In the genomic region with DNA sequence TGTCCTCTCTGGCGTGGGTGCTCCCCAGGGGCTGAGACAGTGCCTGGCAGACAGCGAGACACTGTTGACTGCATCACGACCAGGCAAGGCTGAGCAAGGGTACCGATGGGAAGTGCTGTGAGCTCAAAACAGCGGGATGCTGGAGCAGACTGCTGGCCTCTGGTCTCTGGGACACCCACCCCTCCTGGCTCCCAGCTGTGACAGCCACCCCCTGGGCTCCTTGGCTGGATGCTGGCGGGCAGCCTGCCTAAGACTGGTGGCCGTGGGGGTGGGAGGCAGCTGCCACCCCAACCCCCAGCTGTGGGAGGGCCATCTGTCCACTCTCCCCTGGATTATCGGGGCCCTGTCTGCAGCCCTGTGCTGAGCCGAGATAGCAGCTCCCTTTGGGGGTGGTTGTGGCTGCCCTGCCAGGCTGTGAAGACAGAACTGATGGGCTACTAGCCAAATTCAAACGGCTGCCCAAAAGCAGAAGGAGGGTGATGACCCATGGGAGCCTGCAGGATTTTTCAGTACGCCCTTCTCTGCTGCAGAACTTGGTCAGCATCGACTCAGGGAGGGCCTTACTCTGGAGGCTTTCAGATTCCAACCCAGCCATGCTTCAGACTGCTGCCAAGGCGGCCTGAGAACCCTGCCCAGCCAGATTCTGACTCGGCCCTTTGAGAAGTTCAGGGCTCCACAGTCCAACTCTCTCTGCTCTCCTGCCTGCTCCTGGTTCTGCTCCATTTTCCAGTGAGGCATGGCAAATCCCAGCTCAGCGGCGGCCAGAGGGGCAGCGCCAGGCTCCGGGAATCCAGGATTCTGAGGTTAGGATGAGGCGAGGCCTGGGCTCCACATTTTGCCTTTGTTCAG, we compare ENCODE assay signal across 11 cellular contexts.
DNase-seq lines count a peak whose midpoint lies in the region; ATAC-seq, FAIRE-seq and TF ChIP-seq lines count a peak whose summit lies in the region.
"Had no signal": no experiment of that assay in that cellular context is flagged by ENCODE, and none has a peak within 500 bp of the region (broad histone marks: within the 10 kb centered on the region; RNA-seq: fewer than 3 reads in every experiment).

No MANE protein-coding gene starts in this region.

- CTCF ChIA-PET in K562 (lab: Yijun Ruan, JAX; ENCODE audit: low intra/inter-chr PET ratio) = no interaction called here

- in situ Hi-C loops in K562 (cut with MboI) = no loop called here
- in situ Hi-C loops in GM13977 (cut with MboI; ENCODE audit: low pct_unique_long_range_greater_than_20kb, low sequenced_read_pairs, unreplicated experiment) = no loop called here

- no peak overlapping the region for H4K8ac ChIP-seq in mesendoderm (ENCODE audit: low read depth, low read length)

- H3K9me3 ChIP-seq in K562 (replicated peaks; ENCODE audit: control insufficient read depth, insufficient read depth, low read depth, low read length) = no peaks in the 10 kb centered on the region
- no peaks in the 10 kb centered on the region for H3K9me3 ChIP-seq in spleen

- intact Hi-C loops in K562 (cut with micrococcal nuclease) (loop anchor here (5.0 kb wide), 1 partner anchor 49 kb away; no protein-coding TSS in a partner anchor), spleen (cut with DNase I; ENCODE audit: low total_unique reads) (no loop called here)

- TF ChIP-seq CTCF in K562 (IDR thresholded peaks at IDR 0.05 in 2 of 3, conservative IDR thresholded peaks at IDR 0.05 in 1 of 3; ENCODE audit: insufficient read depth in 2 of 3, low read depth in 1 of 3, low read length in 3 of 3) (no peak), spleen (IDR thresholded peaks at IDR 0.05 in 8 of 11, conservative IDR thresholded peaks at IDR 0.05 in 3 of 11) (no peak), GM13977 (IDR thresholded peaks at IDR 0.05; ENCODE audit: extremely low read depth, insufficient read depth, missing control alignments) (no peak)

- H3K9ac ChIP-seq in K562 (ENCODE audit: insufficient read depth in 1 of 2, low read depth in 2 of 2, low read length in 2 of 2) = peak overlapping the region; percentile 34 to 87
- no peak overlapping the region for H3K9ac ChIP-seq in mesendoderm (ENCODE audit: low read length)

- H3K4ac ChIP-seq in mesendoderm (ENCODE audit: low read depth, low read length) = no peak overlapping the region

- ATAC-seq in K562 (peak; percentile 77), HG02840 (IDR thresholded peaks at IDR 0.05; ENCODE audit: low FRiP score, unreplicated experiment) (no peak)

- no peak overlapping the region for H4K5ac ChIP-seq in mesendoderm (ENCODE audit: low read length)

- no peak overlapping the region for H2AK5ac ChIP-seq in mesendoderm (ENCODE audit: low read length)

- H2AFZ ChIP-seq in K562 (ENCODE audit: low read depth, low read length) = no peak overlapping the region

- H3K79me2 ChIP-seq in K562 (ENCODE audit: control insufficient read depth, insufficient read depth, low read length) (peaks cover 5% of the 10 kb centered on the region; the same call in 2 of the 3 replicates), mesendoderm (ENCODE audit: control insufficient read depth, insufficient read depth, low read length) (no peaks in the 10 kb centered on the region)

- H3K9me1 ChIP-seq in K562 (ENCODE audit: control insufficient read depth, insufficient read depth, low read length) = peaks cover 4% of the 10 kb centered on the region

- POLR2A ChIA-PET in K562 (lab: Yijun Ruan, JAX) = interaction anchor here (0.7 to 1.0 kb wide), 2 partner anchors 13 to 36 kb away, joined by 3 read pairs; no protein-coding TSS in a partner anchor

- peak; percentile 80 for DNase-seq in EH (ENCODE audit: low read depth)
- peak; percentile 75 to 90 (median 84) for DNase-seq in K562 (ENCODE audit: extremely low read depth in 1 of 4, low spot score in 3 of 4)
- peak in 39 of 51 donors; percentile 15 to 74 (median 40) for DNase-seq in hypothalamus (lab: John Stamatoyannopoulos, UW)
- no peak for DNase-seq in spleen
- DNase-seq in GM13977 (ENCODE audit: low spot score) = no peak
- DNase-seq in mesendoderm = no peak
- no peak for DNase-seq in SIG-M5 (lab: John Stamatoyannopoulos, UW)
- DNase-seq: GDM1, NCI-H526 had no signal

- H3K79me1 ChIP-seq in mesendoderm (ENCODE audit: low read length) = no peaks in the 10 kb centered on the region

- no peak overlapping the region for H2BK15ac ChIP-seq in mesendoderm (replicated peaks; ENCODE audit: low read depth)

- H2BK5ac ChIP-seq in mesendoderm (ENCODE audit: low read length) = no peak overlapping the region

- H3K27me3 ChIP-seq in K562 (ENCODE audit: control insufficient read depth in 2 of 2, insufficient read depth in 2 of 2, low read length in 2 of 2) (no peaks in the 10 kb centered on the region), spleen (replicated peaks in 1 of 7) (no peaks in the 10 kb centered on the region), mesendoderm (ENCODE audit: insufficient read depth, low read length, poor library complexity) (no peaks in the 10 kb centered on the region)

- no TSS peak for BruUV-seq in K562 (replicated peaks; lab: Mats Ljungman, UMichigan)

- peaks cover 33% of the 10 kb centered on the region; the same call in 2 of the 3 replicates for H3K36me3 ChIP-seq in K562 (ENCODE audit: control insufficient read depth, insufficient read depth, low read length)
- H3K36me3 ChIP-seq in spleen = peaks cover 0 to 93% (median 34%) of the 10 kb centered on the region in 6 donors
- H3K36me3 ChIP-seq in mesendoderm (ENCODE audit: control insufficient read depth, insufficient read depth, low read length) = peaks cover 4% of the 10 kb centered on the region

- 23% methylated on average over 13 of the region's 19 CpGs for WGBS in K562 (ENCODE audit: insufficient coverage, low coverage, missing lambda C conversion rate)
- 71 to 80% (median 76%) methylated on average over 16 to 19 of the region's 19 CpGs for WGBS in spleen, 5 donors
- WGBS in mesendoderm (ENCODE audit: extremely low coverage, insufficient coverage, low lambda C conversion rate) = no CpG with 5 or more reads among the region's 19 CpGs

- no peak overlapping the region for H3K18ac ChIP-seq in mesendoderm (ENCODE audit: low read length)

- H3K4me1 ChIP-seq in K562 (replicated peaks in 1 of 2; ENCODE audit: control insufficient read depth in 2 of 2, insufficient read depth in 2 of 2, low read length in 2 of 2) = peaks cover 58 to 83% of the 10 kb centered on the region in 2 experiments
- peaks cover 0 to 58% (median 23%) of the 10 kb centered on the region in 6 donors for H3K4me1 ChIP-seq in spleen
- peaks cover 2% of the 10 kb centered on the region for H3K4me1 ChIP-seq in mesendoderm (ENCODE audit: control insufficient read depth, low read depth, low read length)

- no peak overlapping the region for H3K56ac ChIP-seq in mesendoderm (ENCODE audit: low read length)

- TF ChIP-seq RAD21 in K562 (CRISPR knock-in tag; conservative IDR thresholded peaks at IDR 0.05 in 1 of 2, IDR thresholded peaks at IDR 0.05 in 1 of 2) = no peak; a peak in 1 of 4 replicates

- H3K4me2 ChIP-seq in K562 (ENCODE audit: insufficient read depth, low read length) = peak overlapping the region; percentile 55
- no peak overlapping the region for H3K4me2 ChIP-seq in mesendoderm (ENCODE audit: low read length)

- TF ChIP-seq POLR2A in K562 (conservative IDR thresholded peaks at IDR 0.05) (no peak), spleen (IDR thresholded peaks at IDR 0.05) (no peak)

- no peaks in the 10 kb centered on the region for H4K20me1 ChIP-seq in K562 (replicated peaks; ENCODE audit: control insufficient read depth, insufficient read depth, low read length)

- H3K4me3 ChIP-seq in K562 (peak overlapping the region; percentile 13; the same call in 1 of the 2 replicates), spleen (no peak overlapping the region), mesendoderm (ENCODE audit: low read length) (no peak overlapping the region)

- H2BK120ac ChIP-seq in mesendoderm (ENCODE audit: low read depth, low read length) = no peak overlapping the region

- TF ChIP-seq EP300 in K562 (IDR thresholded peaks at IDR 0.05; ENCODE audit: low read length) = peak; percentile 94

- H3K27ac ChIP-seq in K562 (ENCODE audit: extremely low read depth, low read depth, low read length) = peak overlapping the region; percentile 70
- peak overlapping the region in 6 of 8 donors; percentile 26 to 62 (median 54) for H3K27ac ChIP-seq in spleen
- H3K27ac ChIP-seq in mesendoderm (ENCODE audit: low read depth, low read length) = no peak overlapping the region
- H3K27ac ChIP-seq: HL-60 had no signal

- FAIRE-seq in K562 (lab: Jason Lieb, UNC) = peak; percentile 97

- H3K23ac ChIP-seq in mesendoderm (ENCODE audit: low read length) = no peak overlapping the region

TF ChIP-seq in K562, 482 proteins besides CTCF, POLR2A, EP300 and RAD21 (continues in another document):
- TF ChIP-seq ZNF41 (CRISPR knock-in tag; conservative IDR thresholded peaks at IDR 0.05) = no peak
- peak; percentile 78 to 84 for TF ChIP-seq KDM1A (IDR thresholded peaks at IDR 0.05)
- TF ChIP-seq MBD2 (IDR thresholded peaks at IDR 0.05; ENCODE audit: borderline replicate concordance, low read depth) = peak; percentile 74
- TF ChIP-seq, protein P1, sequence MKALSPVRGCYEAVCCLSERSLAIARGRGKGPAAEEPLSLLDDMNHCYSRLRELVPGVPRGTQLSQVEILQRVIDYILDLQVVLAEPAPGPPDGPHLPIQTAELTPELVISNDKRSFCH (CRISPR knock-in tag; IDR thresholded peaks at IDR 0.05) = no peak
- TF ChIP-seq, protein P1 (tag; IDR thresholded peaks at IDR 0.05) = peak; percentile 63
- peak; percentile 68; the same call in 1 of the 2 replicates for TF ChIP-seq ZBED1 (IDR thresholded peaks at IDR 0.05)
- TF ChIP-seq ZNF589 (CRISPR knock-in tag; IDR thresholded peaks at IDR 0.05; ENCODE audit: low read depth) = peak; percentile 84; the same call in 1 of the 2 replicates
- TF ChIP-seq TCF7 (IDR thresholded peaks at IDR 0.05; ENCODE audit: borderline replicate concordance) = peak; percentile 74; the same call in 1 of the 2 replicates
- peak; percentile 88 for TF ChIP-seq ERF (CRISPR knock-in tag; IDR thresholded peaks at IDR 0.05)
- TF ChIP-seq E2F3 (CRISPR knock-in tag; IDR thresholded peaks at IDR 0.05) = peak; percentile 51
- peak; percentile 97 for TF ChIP-seq NCOR1 (IDR thresholded peaks at IDR 0.05)
- TF ChIP-seq MCM5 (IDR thresholded peaks at IDR 0.05; ENCODE audit: low read depth) = no peak
- TF ChIP-seq, protein P2, sequence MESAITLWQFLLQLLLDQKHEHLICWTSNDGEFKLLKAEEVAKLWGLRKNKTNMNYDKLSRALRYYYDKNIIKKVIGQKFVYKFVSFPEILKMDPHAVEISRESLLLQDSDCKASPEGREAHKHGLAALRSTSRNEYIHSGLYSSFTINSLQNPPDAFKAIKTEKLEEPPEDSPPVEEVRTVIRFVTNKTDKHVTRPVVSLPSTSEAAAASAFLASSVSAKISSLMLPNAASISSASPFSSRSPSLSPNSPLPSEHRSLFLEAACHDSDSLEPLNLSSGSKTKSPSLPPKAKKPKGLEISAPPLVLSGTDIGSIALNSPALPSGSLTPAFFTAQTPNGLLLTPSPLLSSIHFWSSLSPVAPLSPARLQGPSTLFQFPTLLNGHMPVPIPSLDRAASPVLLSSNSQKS (CRISPR knock-in tag; IDR thresholded peaks at IDR 0.05) = no peak

Comparison
In these comparisons a context has a peak if more than half of its experiments do, and no peak if none do; other contexts are left out.
1. DNase-seq: peak in EH (single experiment), K562 (4 of 4) and hypothalamus (39 of 51); none in spleen (single experiment), GM13977 (single experiment), mesendoderm (single experiment) and SIG-M5 (single experiment).